13 cellular contexts compared by ENCODE assay signal in the genomic region with DNA sequence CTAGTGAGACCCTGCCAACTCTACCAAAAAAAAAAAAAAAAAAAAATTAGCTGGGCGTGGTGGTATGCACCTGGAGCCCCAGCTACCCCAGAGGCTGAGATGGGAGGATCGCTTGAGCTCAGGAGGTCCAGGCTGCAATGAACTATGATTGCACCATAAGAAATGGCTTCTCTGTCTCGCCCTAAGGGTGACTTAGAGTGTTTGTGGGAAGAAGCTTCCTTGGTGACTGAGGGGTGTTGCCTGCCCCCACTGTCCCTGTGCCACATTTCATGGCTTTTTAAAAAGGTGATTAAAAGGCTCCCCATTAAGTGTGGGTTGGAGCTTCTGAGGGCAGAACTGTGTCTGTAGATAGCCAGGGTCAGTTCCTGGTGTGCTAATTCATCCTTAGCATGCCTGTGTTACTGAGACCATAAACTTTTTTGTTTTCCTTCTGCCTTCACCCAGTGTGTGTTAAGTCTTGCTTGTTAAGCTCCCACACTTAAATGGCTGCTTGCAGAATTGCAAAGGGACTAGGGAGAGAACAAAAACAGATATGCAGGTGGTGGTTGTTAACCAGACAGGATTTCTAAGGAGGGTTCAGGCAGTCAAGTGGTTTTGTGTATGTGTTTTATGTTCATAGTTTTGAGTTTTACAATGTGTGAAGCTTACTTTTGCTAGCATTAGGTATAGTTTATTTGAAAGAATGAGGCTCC. TPM values are rescaled to one million over a fixed set of nuclear protein-coding genes. Genes with fewer than 3 reads are reported as not detected.
A peak's percentile ranks its signal among the peaks of the same experiment; 100 is the strongest.
DNase-seq lines count a peak whose midpoint lies in the region; ATAC-seq and TF ChIP-seq lines count a peak whose summit lies in the region.
"Had no signal": no experiment of that assay in that cellular context is flagged by ENCODE, and none has a peak within 500 bp of the region (broad histone marks: within the 10 kb centered on the region; RNA-seq: fewer than 3 reads in every experiment).

No MANE protein-coding gene starts in this region.

- peaks cover 87% of the 10 kb centered on the region for H4K20me1 ChIP-seq in smooth muscle cell (ENCODE audit: low read depth)

- H3K4me2 ChIP-seq in smooth muscle cell, result peak overlapping the region; percentile 6

- no peaks in the 10 kb centered on the region; the same call in 1 of the 2 replicates for H3K36me3 ChIP-seq in KOPT-K1 (ENCODE audit: insufficient read depth, low read length)
- no peaks in the 10 kb centered on the region for H3K36me3 ChIP-seq in ectodermal cell (ENCODE audit: control insufficient read depth, insufficient read depth, low read length)
- no peaks in the 10 kb centered on the region for H3K36me3 ChIP-seq in smooth muscle cell (ENCODE audit: low read depth)
- H3K36me3 ChIP-seq: upper lobe of left lung had no signal

- peaks cover 28% of the 10 kb centered on the region for H3K4me1 Mint-ChIP-seq in T-helper 17 cell

- peaks cover 39% of the 10 kb centered on the region for H3K4me1 ChIP-seq in ectodermal cell (ENCODE audit: control insufficient read depth, insufficient read depth, low read length)
- H3K4me1 ChIP-seq in smooth muscle cell (ENCODE audit: low read depth), result peaks cover 39% of the 10 kb centered on the region

- no peak overlapping the region for H3K4me3 Mint-ChIP-seq in T-helper 17 cell

- ATAC-seq in T-helper 17 cell, result no peak

- H3K4me3 ChIP-seq in ectodermal cell (ENCODE audit: insufficient read depth, low read depth, low read length) (no peak overlapping the region), smooth muscle cell (no peak overlapping the region)
- H3K4me3 ChIP-seq: lung, upper lobe of left lung had no signal

- peaks cover 2% of the 10 kb centered on the region for H3K36me3 Mint-ChIP-seq in T-helper 17 cell (ENCODE audit: low read depth)

- no peaks in the 10 kb centered on the region for H3K27me3 Mint-ChIP-seq in T-helper 17 cell

- no peak overlapping the region for H3K9ac ChIP-seq in smooth muscle cell (ENCODE audit: low read depth)

- H3K27me3 ChIP-seq in ectodermal cell (ENCODE audit: control insufficient read depth, insufficient read depth, low read length, poor library complexity, severe bottlenecking) (no peaks in the 10 kb centered on the region), smooth muscle cell (ENCODE audit: low read depth) (no peaks in the 10 kb centered on the region)
- H3K27me3 ChIP-seq: upper lobe of left lung had no signal

- H3K27ac Mint-ChIP-seq in T-helper 17 cell, result no peak overlapping the region
- H3K27ac Mint-ChIP-seq: activated naive CD4-positive, alpha-beta T cell treated with anti-CD3 and anti-CD28 coated beads, Interleukin-2, amount 50 U/mL, for 72 hours had no signal

- 78 to 89% methylated on average over 3 of the region's 3 CpGs for WGBS in ectodermal cell, 2 experiments
- 65% methylated on average over 3 of the region's 3 CpGs for WGBS in smooth muscle cell (ENCODE audit: low lambda C conversion rate)

- no peaks in the 10 kb centered on the region for H3F3A ChIP-seq in smooth muscle cell (ENCODE audit: low read depth)

- no peaks in the 10 kb centered on the region for H3K9me3 ChIP-seq in KOPT-K1 (ENCODE audit: insufficient read depth, low read length, poor library complexity, severe bottlenecking)
- H3K9me3 ChIP-seq in ectodermal cell (ENCODE audit: control insufficient read depth, low read length), result no peaks in the 10 kb centered on the region
- H3K9me3 ChIP-seq in smooth muscle cell (replicated peaks; ENCODE audit: low read depth), result no peaks in the 10 kb centered on the region
- H3K9me3 ChIP-seq in T-helper 17 cell (ENCODE audit: control insufficient read depth, low read length, poor library complexity, severe bottlenecking), result no peaks in the 10 kb centered on the region
- H3K9me3 ChIP-seq: upper lobe of left lung had no signal

- H3K27ac ChIP-seq in KOPT-K1 (ENCODE audit: low read depth, low read length, poor library complexity, severe bottlenecking) (peak overlapping the region; percentile 55), ectodermal cell (ENCODE audit: insufficient read depth, low read depth, low read length, poor library complexity, severe bottlenecking) (peak overlapping the region; percentile 57), smooth muscle cell (ENCODE audit: low read depth) (no peak overlapping the region)
- H3K27ac ChIP-seq: upper lobe of left lung had no signal

- H3K79me2 ChIP-seq in smooth muscle cell (ENCODE audit: low read depth), result peaks cover 47% of the 10 kb centered on the region

- no peak overlapping the region for H2AFZ ChIP-seq in smooth muscle cell (ENCODE audit: low read depth)

- no peak for TF ChIP-seq CTCF in smooth muscle cell (IDR thresholded peaks at IDR 0.05; ENCODE audit: borderline replicate concordance, insufficient read depth, poor library complexity, severe bottlenecking)

- DNase-seq in NCI-H2171 treated with DMSO at 0.1 percent for 48 hours (lab: John Stamatoyannopoulos, UW) (peak; percentile 66), NCI-H2171 (lab: John Stamatoyannopoulos, UW) (no peak), smooth muscle cell (lab: John Stamatoyannopoulos, UW; ENCODE audit: unreplicated experiment) (no peak), T-helper 17 cell (no peak), HUDEP-2 (lab: John Stamatoyannopoulos, UW; ENCODE audit: unreplicated experiment in 76 of 76) (no peak), midbrain (lab: John Stamatoyannopoulos, UW) (no peak)
- DNase-seq: activated CD4-positive, alpha-beta T cell treated with anti-CD3 and anti-CD28 coated beads, Interleukin-2, amount 50 U/mL, for 4 hours; retina; upper lobe of left lung had no signal

RNA-seq across cellular contexts. Expression of gene CERS6, which starts 14.3 kb away (rescaled TPM):
- 41.3 TPM for polyA plus RNA-seq in ectodermal cell (2013, experiment 1 of 4)
- 42.0 TPM for polyA plus RNA-seq in ectodermal cell (2013, experiment 2 of 4)
- polyA plus RNA-seq in ectodermal cell (2013, experiment 3 of 4), result 31.3 TPM
- polyA plus RNA-seq in ectodermal cell (2013, experiment 4 of 4), result 34.1 TPM
- total RNA-seq in smooth muscle cell (26.6 and 28.1 TPM in 2 replicates), T-helper 17 cell (1 to 10 TPM; 8.2 to 8.4 TPM)
- polyA plus RNA-seq in smooth muscle cell, result 9.2 and 10.7 TPM in 2 replicates
